In genomic region chr12:28777603-28778365, GRCh38 we compare ENCODE assay signal across 18 cellular contexts.
DNase-seq lines count a peak whose midpoint lies in the region; ATAC-seq and TF ChIP-seq lines count a peak whose summit lies in the region.
"Had no signal": no experiment of that assay in that cellular context is flagged by ENCODE, and none has a peak within 500 bp of the region (broad histone marks: within the 10 kb centered on the region; RNA-seq: fewer than 3 reads in every experiment).

No MANE protein-coding gene starts in this region.

- H3K9ac ChIP-seq in Loucy (ENCODE audit: low read depth, low read length, poor library complexity, severe bottlenecking): no peak overlapping the region
- H3K9ac ChIP-seq: BLaER1 had no signal

- H3K36me3 Mint-ChIP-seq in activated T-cell treated with anti-CD3 and anti-CD28 coated beads, Interleukin-2, amount 50 U/mL, for 72 hours (ENCODE audit: insufficient read depth in 2 of 2): no peaks in the 10 kb centered on the region
- H3K36me3 Mint-ChIP-seq in central memory CD8-positive, alpha-beta T cell (ENCODE audit: insufficient read depth): no peaks in the 10 kb centered on the region
- H3K36me3 Mint-ChIP-seq: CD8-positive, alpha-beta T cell had no signal

- H3K36me3 ChIP-seq in Loucy (ENCODE audit: insufficient read depth, low read length): no peaks in the 10 kb centered on the region
- H3K36me3 ChIP-seq: BLaER1, HAP-1, SJSA1 had no signal

- H3K4me1 ChIP-seq in Loucy (ENCODE audit: insufficient read depth, low read length, poor library complexity, severe bottlenecking): peaks cover 18% of the 10 kb centered on the region
- H3K4me1 ChIP-seq: BLaER1, HAP-1, SJSA1 had no signal

- no peak overlapping the region for H3K4me3 ChIP-seq in Loucy (ENCODE audit: low read length, poor library complexity, severe bottlenecking)
- H3K4me3 ChIP-seq: BLaER1, HAP-1, SJSA1 had no signal

- H3K4me3 Mint-ChIP-seq in activated T-cell treated with anti-CD3 and anti-CD28 coated beads, Interleukin-2, amount 50 U/mL, for 72 hours: no peak overlapping the region
- peak overlapping the region; percentile 40 for H3K4me3 Mint-ChIP-seq in central memory CD8-positive, alpha-beta T cell
- H3K4me3 Mint-ChIP-seq: CD8-positive, alpha-beta T cell; IgD-negative memory B cell had no signal

- H3K9me2 ChIP-seq in Loucy (replicated peaks; ENCODE audit: low read depth, low read length): no peaks in the 10 kb centered on the region

- no peaks in the 10 kb centered on the region for H3K79me2 ChIP-seq in Loucy (ENCODE audit: insufficient read depth, low read length)

- H2AFZ ChIP-seq in Loucy (ENCODE audit: low read length): no peak overlapping the region

- H3K27ac Mint-ChIP-seq in activated T-cell treated with anti-CD3 and anti-CD28 coated beads, Interleukin-2, amount 50 U/mL, for 72 hours: peak overlapping the region; percentile 17
- no peak overlapping the region for H3K27ac Mint-ChIP-seq in central memory CD8-positive, alpha-beta T cell (ENCODE audit: low read depth)
- H3K27ac Mint-ChIP-seq: CD8-positive, alpha-beta T cell; IgD-negative memory B cell had no signal

- no peaks in the 10 kb centered on the region for H3K27me3 ChIP-seq in Loucy (ENCODE audit: insufficient read depth, low read length, poor library complexity, severe bottlenecking)
- H3K27me3 ChIP-seq: BLaER1, SJSA1 had no signal

- H3K4me2 ChIP-seq in Loucy (ENCODE audit: low read depth, low read length, poor library complexity, severe bottlenecking): peak overlapping the region; percentile 37
- H3K4me2 ChIP-seq: BLaER1 had no signal

- H3F3A ChIP-seq in Loucy (ENCODE audit: low read depth): no peaks in the 10 kb centered on the region

- no peaks in the 10 kb centered on the region for H3K4me1 Mint-ChIP-seq in activated T-cell treated with anti-CD3 and anti-CD28 coated beads, Interleukin-2, amount 50 U/mL, for 72 hours (ENCODE audit: low read depth)
- no peaks in the 10 kb centered on the region for H3K4me1 Mint-ChIP-seq in central memory CD8-positive, alpha-beta T cell
- H3K4me1 Mint-ChIP-seq: IgD-negative memory B cell had no signal

- H3K9me3 Mint-ChIP-seq in activated T-cell treated with anti-CD3 and anti-CD28 coated beads, Interleukin-2, amount 50 U/mL, for 72 hours: peaks cover 0 to 4% of the 10 kb centered on the region in 2 donors
- no peaks in the 10 kb centered on the region for H3K9me3 Mint-ChIP-seq in central memory CD8-positive, alpha-beta T cell
- H3K9me3 Mint-ChIP-seq: CD8-positive, alpha-beta T cell had no signal

- ATAC-seq in activated T-cell treated with anti-CD3 and anti-CD28 coated beads, Interleukin-2, amount 50 U/mL, for 72 hours (replicated peaks in 1 of 2): no peak
- peak; percentile 54 for ATAC-seq in central memory CD8-positive, alpha-beta T cell (replicated peaks; ENCODE audit: extremely low read depth, poor library complexity, severe bottlenecking)
- ATAC-seq in GM18511 (IDR thresholded peaks at IDR 0.05; ENCODE audit: unreplicated experiment): no peak
- ATAC-seq: CD8-positive, alpha-beta T cell had no signal

- H3K27me3 Mint-ChIP-seq in activated T-cell treated with anti-CD3 and anti-CD28 coated beads, Interleukin-2, amount 50 U/mL, for 72 hours (ENCODE audit: low read depth): peaks cover 8% of the 10 kb centered on the region
- no peaks in the 10 kb centered on the region for H3K27me3 Mint-ChIP-seq in central memory CD8-positive, alpha-beta T cell
- H3K27me3 Mint-ChIP-seq: IgD-negative memory B cell had no signal

- in situ Hi-C loops in G401 (cut with HindIII; ENCODE audit: low sequenced_read_pairs): no loop called here

- no peak for DNase-seq in activated T-cell treated with anti-CD3 and anti-CD28 coated beads, Interleukin-2, amount 50 U/mL, for 72 hours
- DNase-seq in activated T-cell treated with anti-CD3 and anti-CD28 coated beads for 4 hours (no peak), NCI-H1105 treated with DMSO at 0.1 percent for 48 hours (lab: John Stamatoyannopoulos, UW) (no peak), hepatic stellate cell (ENCODE audit: low spot score) (no peak), G401 (ENCODE audit: low spot score) (no peak)
- no peak for DNase-seq in central memory CD8-positive, alpha-beta T cell (ENCODE audit: low spot score in 2 of 2)
- DNase-seq: CD8-positive, alpha-beta T cell; DMS79 treated with DMSO at 0.1 percent for 48 hours; NCI-H187 treated with DMSO at 0.1 percent for 48 hours; NCI-H510A; NCI-H774; SW 1271 had no signal

- TF ChIP-seq CTCF in Loucy (conservative IDR thresholded peaks at IDR 0.05; ENCODE audit: low read length): no peak

- no peaks in the 10 kb centered on the region for H3K9me3 ChIP-seq in Loucy (ENCODE audit: insufficient read depth, low read depth, low read length)
- H3K9me3 ChIP-seq: BLaER1, HAP-1, SJSA1 had no signal

- H4K20me1 ChIP-seq in Loucy (ENCODE audit: insufficient read depth, low read length, poor library complexity, severe bottlenecking): no peaks in the 10 kb centered on the region
- H4K20me1 ChIP-seq: BLaER1 had no signal
